ENCODE assay signal across 1 cellular context in genomic region chr7:29878081-29878688, GRCh38.
TF ChIP-seq lines count a peak whose summit lies in the region.

No MANE protein-coding gene starts in this region.

TF ChIP-seq in GM23338, 12 proteins besides CTCF, POLR2A, EP300 and RAD21 (continued from another document):
- no peak for TF ChIP-seq REST (IDR thresholded peaks at IDR 0.05; ENCODE audit: unreplicated experiment)
- TF ChIP-seq EZH2 (IDR thresholded peaks at IDR 0.05; ENCODE audit: low read depth, unreplicated experiment), result no peak
- no peak for TF ChIP-seq CREB1 (CRISPR knock-in tag; IDR thresholded peaks at IDR 0.05; ENCODE audit: low read depth)
